Comparison of ENCODE assay signal across 9 cellular contexts in the genomic region with DNA sequence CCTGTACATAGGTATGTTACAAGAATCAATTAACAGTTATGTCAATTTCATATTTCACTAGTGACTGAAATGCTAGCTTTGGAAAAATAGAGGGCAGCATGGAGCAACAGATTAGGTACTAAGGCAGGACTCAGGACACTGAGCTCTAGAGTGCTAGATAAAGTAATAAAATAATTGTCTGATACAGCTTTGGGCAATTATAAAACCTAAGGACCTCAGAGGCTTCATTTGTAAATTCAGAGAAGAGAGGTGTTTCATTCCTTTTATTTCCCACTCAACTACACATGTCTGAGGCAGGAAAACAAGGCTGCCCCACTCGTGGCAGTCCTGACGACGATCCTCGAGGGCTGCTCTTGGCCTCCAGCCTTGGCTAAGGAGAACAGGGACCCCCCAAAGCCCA.
DNase-seq lines count a peak whose midpoint lies in the region; ATAC-seq, FAIRE-seq and TF ChIP-seq lines count a peak whose summit lies in the region.
"Had no signal": no experiment of that assay in that cellular context is flagged by ENCODE, and none has a peak within 500 bp of the region (broad histone marks: within the 10 kb centered on the region; RNA-seq: fewer than 3 reads in every experiment).

No MANE protein-coding gene starts in this region.

- no peaks in the 10 kb centered on the region for H4K20me1 ChIP-seq in PC-9 (ENCODE audit: insufficient read depth)

- H3K4me1 Mint-ChIP-seq in activated CD4-positive, alpha-beta T cell treated with anti-CD3 and anti-CD28 coated beads for 36 hours, result peaks cover 6% of the 10 kb centered on the region

- intact Hi-C loops in PC-9 (cut with micrococcal nuclease; ENCODE audit: unreplicated experiment) (no loop called here), esophagus muscularis mucosa (cut with DNase I) (loop anchor here (5.0 kb wide), 1 partner anchor 201 kb away; no protein-coding TSS in a partner anchor)
- intact Hi-C loops in activated CD4-positive, alpha-beta T cell treated with anti-CD3 and anti-CD28 coated beads for 36 hours (cut with DNase I, micrococcal nuclease), result loop anchor here (1.0 to 5.0 kb wide), 3 partner anchors 89 to 206 kb away; no protein-coding TSS in a partner anchor

- TF ChIP-seq CTCF in AG04449 (IDR thresholded peaks at IDR 0.05; ENCODE audit: insufficient read depth, low read length, missing control alignments) (peak; percentile 32), GM13977 (IDR thresholded peaks at IDR 0.05; ENCODE audit: extremely low read depth, insufficient read depth, missing control alignments) (peak; percentile 48), PC-9 (conservative IDR thresholded peaks at IDR 0.05) (peak; percentile 67), esophagus muscularis mucosa (IDR thresholded peaks at IDR 0.05) (peak in 2 of 3 experiments; percentile 24 to 40), suprapubic skin (IDR thresholded peaks at IDR 0.05) (peak in 1 of 2 donors; percentile 23)

- no peak overlapping the region for H3K27ac ChIP-seq in PC-9
- no peak overlapping the region for H3K27ac ChIP-seq in esophagus muscularis mucosa (replicated peaks in 1 of 4)
- H3K27ac ChIP-seq in small intestine (ENCODE audit: low read depth in 1 of 2, low read length in 1 of 2), result no peak overlapping the region
- no peak overlapping the region for H3K27ac ChIP-seq in suprapubic skin

- H3K27me3 ChIP-seq in PC-9 (ENCODE audit: insufficient read depth, low read depth) (no peaks in the 10 kb centered on the region), esophagus muscularis mucosa (no peaks in the 10 kb centered on the region), small intestine (ENCODE audit: control insufficient read depth in 2 of 2, insufficient read depth in 2 of 2, low read length in 2 of 2) (no peaks in the 10 kb centered on the region), suprapubic skin (no peaks in the 10 kb centered on the region)
- H3K27me3 ChIP-seq: gastrocnemius medialis had no signal

- TF ChIP-seq EP300 in esophagus muscularis mucosa (IDR thresholded peaks at IDR 0.05) (no peak), suprapubic skin (IDR thresholded peaks at IDR 0.05) (no peak)

- no peak for ATAC-seq in HG02623 (IDR thresholded peaks at IDR 0.05; ENCODE audit: unreplicated experiment)
- ATAC-seq in activated CD4-positive, alpha-beta T cell treated with anti-CD3 and anti-CD28 coated beads for 36 hours, result no peak

- H2AFZ ChIP-seq in PC-9, result no peak overlapping the region

- no peak overlapping the region for H3K4me2 ChIP-seq in PC-9

- no peak for TF ChIP-seq POLR2A in esophagus muscularis mucosa (IDR thresholded peaks at IDR 0.05; ENCODE audit: low read depth)
- no peak for TF ChIP-seq POLR2A in suprapubic skin (IDR thresholded peaks at IDR 0.05)

- no peaks in the 10 kb centered on the region for H3K79me2 ChIP-seq in PC-9 (ENCODE audit: low read depth)

- H3K4me3 Mint-ChIP-seq in activated CD4-positive, alpha-beta T cell treated with anti-CD3 and anti-CD28 coated beads for 36 hours, result no peak overlapping the region

- DNase-seq in AG04449 (ENCODE audit: low read depth, low spot score), result no peak
- DNase-seq in GM13977 (ENCODE audit: low spot score), result peak; percentile 10
- DNase-seq in PC-9, result no peak
- DNase-seq in esophagus muscularis mucosa (ENCODE audit: extremely low spot score), result no peak
- peak; percentile 61 for DNase-seq in small intestine
- DNase-seq in activated CD4-positive, alpha-beta T cell treated with anti-CD3 and anti-CD28 coated beads for 36 hours, result no peak
- DNase-seq in suprapubic skin (ENCODE audit: low spot score in 2 of 2), result no peak
- DNase-seq: gastrocnemius medialis had no signal

- in situ Hi-C loops in GM13977 (cut with MboI; ENCODE audit: low pct_unique_long_range_greater_than_20kb, low sequenced_read_pairs, unreplicated experiment), result no loop called here

- H3K9me3 Mint-ChIP-seq in activated CD4-positive, alpha-beta T cell treated with anti-CD3 and anti-CD28 coated beads for 36 hours (ENCODE audit: low read depth), result no peaks in the 10 kb centered on the region

- H3K36me3 ChIP-seq in PC-9 (ENCODE audit: low read depth) (no peaks in the 10 kb centered on the region), esophagus muscularis mucosa (peaks cover 12 to 34% (median 17%) of the 10 kb centered on the region in 4 donors), small intestine (ENCODE audit: control insufficient read depth in 2 of 2, insufficient read depth in 2 of 2, low read length in 2 of 2) (no peaks in the 10 kb centered on the region), suprapubic skin (peaks cover 24% of the 10 kb centered on the region)

- no TSS peak for BruUV-seq in PC-9 (replicated peaks; lab: Mats Ljungman, UMichigan)

- H3K9me2 ChIP-seq in PC-9 (ENCODE audit: insufficient read depth), result no peaks in the 10 kb centered on the region

- WGBS in esophagus muscularis mucosa, result 75% methylated on average over 4 of the region's 4 CpGs
- WGBS in small intestine, 3 donors, result 83 to 92% (median 86%) methylated on average over 4 of the region's 4 CpGs
- WGBS in suprapubic skin, result 90% methylated on average over 4 of the region's 4 CpGs

- no peak overlapping the region for H3K27ac Mint-ChIP-seq in activated CD4-positive, alpha-beta T cell treated with anti-CD3 and anti-CD28 coated beads for 36 hours

- CTCF ChIA-PET in AG04449 (lab: Yijun Ruan, JAX), result interaction anchor here (0.8 to 4.5 kb wide), 29 partner anchors 9 to 408 kb away, joined by 3 to 31 read pairs (median 4); no protein-coding TSS in a partner anchor
- CTCF ChIA-PET in PC-9 (lab: Charles Lee), result interaction anchor here (0.6 to 0.7 kb wide), 2 partner anchors 89 to 662 kb away, joined by 4 to 11 read pairs; no protein-coding TSS in a partner anchor
- CTCF ChIA-PET in activated CD4-positive, alpha-beta T cell treated with anti-CD3 and anti-CD28 coated beads for 36 hours (lab: Charles Lee), result interaction anchor here (0.5 to 2.1 kb wide), 10 partner anchors 8 to 407 kb away, joined by 3 to 8 read pairs (median 3); no protein-coding TSS in a partner anchor

- no peak overlapping the region for H3K4me3 ChIP-seq in AG04449 (ENCODE audit: low read depth, low read length)
- H3K4me3 ChIP-seq in PC-9, result no peak overlapping the region
- no peak overlapping the region for H3K4me3 ChIP-seq in esophagus muscularis mucosa
- H3K4me3 ChIP-seq in small intestine (ENCODE audit: low read depth in 1 of 2, low read length in 2 of 2), result no peak overlapping the region
- no peak overlapping the region for H3K4me3 ChIP-seq in suprapubic skin
- H3K4me3 ChIP-seq: gastrocnemius medialis had no signal

- FAIRE-seq in small intestine (lab: Jason Lieb, UNC), result no peak

- no peaks in the 10 kb centered on the region; the same call in 1 of the 2 replicates for H3F3A ChIP-seq in PC-9 (ENCODE audit: insufficient read depth, low read depth)

- POLR2A ChIA-PET in AG04449 (lab: Yijun Ruan, JAX), result no interaction called here
- POLR2A ChIA-PET in PC-9 (lab: Charles Lee; ENCODE audit: unreplicated experiment), result interaction anchor here (0.6 kb wide), 1 partner anchor 324 kb away, joined by 3 read pairs; no protein-coding TSS in a partner anchor
- POLR2A ChIA-PET in activated CD4-positive, alpha-beta T cell treated with anti-CD3 and anti-CD28 coated beads for 36 hours (lab: Charles Lee), result interaction anchor here (0.6 kb wide), 1 partner anchor 218 kb away, joined by 4 read pairs; no protein-coding TSS in a partner anchor

- H3K36me3 Mint-ChIP-seq in activated CD4-positive, alpha-beta T cell treated with anti-CD3 and anti-CD28 coated beads for 36 hours (ENCODE audit: low read depth), result peaks cover 7% of the 10 kb centered on the region

- H3K27me3 Mint-ChIP-seq in activated CD4-positive, alpha-beta T cell treated with anti-CD3 and anti-CD28 coated beads for 36 hours, result no peaks in the 10 kb centered on the region

- H3K4me1 ChIP-seq in PC-9 (replicated peaks; ENCODE audit: insufficient read depth), result no peaks in the 10 kb centered on the region
- no peaks in the 10 kb centered on the region for H3K4me1 ChIP-seq in esophagus muscularis mucosa
- H3K4me1 ChIP-seq in small intestine (ENCODE audit: control insufficient read depth in 2 of 2, insufficient read depth in 1 of 2, low read depth in 1 of 2, low read length in 1 of 2), result no peaks in the 10 kb centered on the region
- no peaks in the 10 kb centered on the region for H3K4me1 ChIP-seq in suprapubic skin
- H3K4me1 ChIP-seq: gastrocnemius medialis had no signal

- H3K9me3 ChIP-seq in PC-9 (ENCODE audit: insufficient read depth, low read depth) (no peaks in the 10 kb centered on the region), esophagus muscularis mucosa (no peaks in the 10 kb centered on the region), small intestine (ENCODE audit: control insufficient read depth, low read depth) (no peaks in the 10 kb centered on the region), suprapubic skin (no peaks in the 10 kb centered on the region)
- H3K9me3 ChIP-seq: gastrocnemius medialis had no signal

Comparison
In these comparisons a context has a peak if more than half of its experiments do, and no peak if none do; other contexts are left out.
1. DNase-seq: peak in GM13977 (single experiment) and small intestine (single experiment); none in AG04449 (single experiment), PC-9 (0 of 2), esophagus muscularis mucosa (single experiment), activated CD4-positive, alpha-beta T cell treated with anti-CD3 and anti-CD28 coated beads for 36 hours (single experiment) and suprapubic skin (0 of 2).